ENCODE assay signal across 1 cellular context in the genomic region with DNA sequence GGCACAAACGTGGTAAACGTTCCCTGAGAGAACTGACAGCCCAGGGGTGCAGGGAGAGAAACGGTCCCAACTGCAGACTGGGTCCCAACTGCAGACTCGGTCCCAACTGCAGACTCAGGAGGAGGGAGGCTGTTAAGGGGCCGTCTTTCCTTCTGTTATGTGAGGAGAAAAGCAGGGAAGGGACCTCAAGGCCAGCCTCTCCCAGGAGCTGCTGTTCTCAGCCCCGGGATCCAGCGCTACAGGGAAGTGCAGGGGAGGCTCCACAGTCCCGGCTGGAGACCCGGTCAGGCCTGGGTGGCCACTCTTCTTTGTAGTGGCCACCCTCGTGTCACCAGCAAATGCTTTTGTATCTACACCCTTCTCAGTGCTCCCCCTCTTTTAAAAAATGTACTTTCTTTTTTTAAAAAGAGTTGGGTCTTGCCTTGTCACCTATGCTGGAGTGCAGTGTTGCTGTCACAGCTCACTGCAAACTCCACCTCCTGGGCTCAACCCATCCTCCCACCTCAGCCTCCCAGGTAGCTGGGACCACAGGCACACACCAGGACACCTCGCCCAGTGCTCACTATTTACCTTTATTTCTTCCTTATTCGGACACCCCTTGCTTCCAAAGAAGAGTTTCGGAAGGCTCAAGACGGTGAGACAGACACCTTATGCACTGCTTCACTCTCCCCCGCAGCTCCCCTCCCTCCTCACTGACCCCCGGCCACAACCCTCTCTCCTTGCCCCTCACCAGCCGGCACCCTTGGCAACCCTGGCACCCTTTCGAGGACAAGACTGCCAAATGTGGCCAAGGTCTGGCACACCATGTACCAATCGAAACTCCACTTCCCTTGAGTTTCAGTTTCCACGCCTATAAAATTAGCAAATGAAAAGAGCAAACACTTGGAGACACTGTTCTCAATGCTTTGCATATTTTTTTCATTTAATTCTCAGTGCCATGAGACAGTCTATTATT.
TF ChIP-seq lines count a peak whose summit lies in the region.

No MANE protein-coding gene starts in this region.

TF ChIP-seq in H1, 55 proteins besides CTCF, POLR2A, EP300 and RAD21:
- no peak for TF ChIP-seq BRCA1 (IDR thresholded peaks at IDR 0.05; ENCODE audit: low read depth, low read length)
- no peak for TF ChIP-seq CTBP2 (IDR thresholded peaks at IDR 0.05; ENCODE audit: borderline replicate concordance, insufficient read depth, insufficient read length, low read length)
- TF ChIP-seq PHF8 (conservative IDR thresholded peaks at IDR 0.05; ENCODE audit: low read depth, low read length), result no peak
- no peak for TF ChIP-seq CEBPB (IDR thresholded peaks at IDR 0.05; ENCODE audit: low read depth, low read length)
- no peak for TF ChIP-seq TCF12 (IDR thresholded peaks at IDR 0.05; ENCODE audit: low read depth, low read length)
- TF ChIP-seq HDAC2 (IDR thresholded peaks at IDR 0.05; ENCODE audit: borderline replicate concordance in 1 of 2, low read depth in 2 of 2, low read length in 2 of 2), result no peak
- no peak for TF ChIP-seq CHD1 (IDR thresholded peaks at IDR 0.05; ENCODE audit: low read depth, low read length)
- TF ChIP-seq SP1 (IDR thresholded peaks at IDR 0.05; ENCODE audit: low read depth, low read length), result no peak
- TF ChIP-seq, protein P1, sequence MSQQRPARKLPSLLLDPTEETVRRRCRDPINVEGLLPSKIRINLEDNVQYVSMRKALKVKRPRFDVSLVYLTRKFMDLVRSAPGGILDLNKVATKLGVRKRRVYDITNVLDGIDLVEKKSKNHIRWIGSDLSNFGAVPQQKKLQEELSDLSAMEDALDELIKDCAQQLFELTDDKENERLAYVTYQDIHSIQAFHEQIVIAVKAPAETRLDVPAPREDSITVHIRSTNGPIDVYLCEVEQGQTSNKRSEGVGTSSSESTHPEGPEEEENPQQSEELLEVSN (IDR thresholded peaks at IDR 0.05), result no peak
- no peak for TF ChIP-seq KDM5A (IDR thresholded peaks at IDR 0.05; ENCODE audit: low read length)
- TF ChIP-seq ASH2L (IDR thresholded peaks at IDR 0.05; ENCODE audit: low read length), result no peak
